Comparison of ENCODE assay signal across 21 cellular contexts in genomic region chr12:52271157-52271556, GRCh38. TPM values are rescaled to one million over a fixed set of nuclear protein-coding genes. Genes with fewer than 3 reads are reported as not detected.
A peak's percentile ranks its signal among the peaks of the same experiment; 100 is the strongest.
DNase-seq lines count a peak whose midpoint lies in the region; ATAC-seq, FAIRE-seq and TF ChIP-seq lines count a peak whose summit lies in the region.
"Had no signal": no experiment of that assay in that cellular context is flagged by ENCODE, and none has a peak within 500 bp of the region (broad histone marks: within the 10 kb centered on the region; RNA-seq: fewer than 3 reads in every experiment).

No MANE protein-coding gene starts in this region.

- TF ChIP-seq CTCF in bronchial epithelial cell (IDR thresholded peaks at IDR 0.05; ENCODE audit: insufficient read depth, low read length, severe bottlenecking) = no peak
- TF ChIP-seq CTCF in fibroblast of the aortic adventitia (IDR thresholded peaks at IDR 0.05; ENCODE audit: insufficient read depth, low read length) = no peak
- TF ChIP-seq CTCF in left lung (IDR thresholded peaks at IDR 0.05) = no peak
- TF ChIP-seq CTCF in nephron progenitor cell (IDR thresholded peaks at IDR 0.05) = no peak

- H3K9me3 ChIP-seq in left lung = no peaks in the 10 kb centered on the region

- H3K4me1 ChIP-seq in left lung = no peaks in the 10 kb centered on the region

- CTCF ChIA-PET in activated naive CD4-positive, alpha-beta T cell treated with anti-CD3 and anti-CD28 coated beads for 36 hours (lab: Charles Lee) = interaction anchor here (0.6 to 1.3 kb wide), 5 partner anchors 8 to 401 kb away, joined by 3 to 8 read pairs (median 4); no protein-coding TSS in a partner anchor

- no peaks in the 10 kb centered on the region for H3K36me3 Mint-ChIP-seq in activated naive CD4-positive, alpha-beta T cell treated with anti-CD3 and anti-CD28 coated beads, Interleukin-2, amount 50 U/mL, for 24 hours
- no peaks in the 10 kb centered on the region for H3K36me3 Mint-ChIP-seq in activated naive CD4-positive, alpha-beta T cell treated with anti-CD3 and anti-CD28 coated beads for 36 hours (ENCODE audit: low read depth)
- no peaks in the 10 kb centered on the region for H3K36me3 Mint-ChIP-seq in nephron progenitor cell (ENCODE audit: low read depth)

- no peaks in the 10 kb centered on the region for H3K36me3 ChIP-seq in bronchial epithelial cell (ENCODE audit: control insufficient read depth, insufficient read depth, low read length)
- H3K36me3 ChIP-seq in left lung = no peaks in the 10 kb centered on the region

- no peaks in the 10 kb centered on the region for H3K9me3 Mint-ChIP-seq in activated naive CD4-positive, alpha-beta T cell treated with anti-CD3 and anti-CD28 coated beads, Interleukin-2, amount 50 U/mL, for 24 hours
- no peaks in the 10 kb centered on the region for H3K9me3 Mint-ChIP-seq in activated naive CD4-positive, alpha-beta T cell treated with anti-CD3 and anti-CD28 coated beads for 36 hours
- H3K9me3 Mint-ChIP-seq in nephron progenitor cell = no peaks in the 10 kb centered on the region

- H3K4me3 Mint-ChIP-seq in activated naive CD4-positive, alpha-beta T cell treated with anti-CD3 and anti-CD28 coated beads, Interleukin-2, amount 50 U/mL, for 24 hours = no peak overlapping the region
- H3K4me3 Mint-ChIP-seq in activated naive CD4-positive, alpha-beta T cell treated with anti-CD3 and anti-CD28 coated beads for 36 hours = no peak overlapping the region
- no peak overlapping the region for H3K4me3 Mint-ChIP-seq in nephron progenitor cell

- peak overlapping the region; percentile 61 for H3K27ac Mint-ChIP-seq in activated naive CD4-positive, alpha-beta T cell treated with anti-CD3 and anti-CD28 coated beads, Interleukin-2, amount 50 U/mL, for 24 hours
- H3K27ac Mint-ChIP-seq in activated naive CD4-positive, alpha-beta T cell treated with anti-CD3 and anti-CD28 coated beads for 36 hours = no peak overlapping the region
- H3K27ac Mint-ChIP-seq in nephron progenitor cell = no peak overlapping the region

- H3K27me3 ChIP-seq in bronchial epithelial cell (ENCODE audit: control insufficient read depth, insufficient read depth, low read length) (no peaks in the 10 kb centered on the region), left lung (peaks cover 0 to 27% of the 10 kb centered on the region in 2 donors)

- H3K27me3 Mint-ChIP-seq in activated naive CD4-positive, alpha-beta T cell treated with anti-CD3 and anti-CD28 coated beads, Interleukin-2, amount 50 U/mL, for 24 hours = peaks cover 11% of the 10 kb centered on the region
- peaks cover 11% of the 10 kb centered on the region for H3K27me3 Mint-ChIP-seq in activated naive CD4-positive, alpha-beta T cell treated with anti-CD3 and anti-CD28 coated beads for 36 hours (ENCODE audit: low read depth)
- H3K27me3 Mint-ChIP-seq in nephron progenitor cell (ENCODE audit: low read depth, poor library complexity) = peaks cover 53% of the 10 kb centered on the region

- H3K4me1 Mint-ChIP-seq in activated naive CD4-positive, alpha-beta T cell treated with anti-CD3 and anti-CD28 coated beads, Interleukin-2, amount 50 U/mL, for 24 hours = no peaks in the 10 kb centered on the region
- no peaks in the 10 kb centered on the region for H3K4me1 Mint-ChIP-seq in activated naive CD4-positive, alpha-beta T cell treated with anti-CD3 and anti-CD28 coated beads for 36 hours (ENCODE audit: low read depth)
- H3K4me1 Mint-ChIP-seq in nephron progenitor cell = peaks cover 7% of the 10 kb centered on the region

- ATAC-seq in left lung (no peak), HG02973 (IDR thresholded peaks at IDR 0.05; ENCODE audit: unreplicated experiment) (no peak)
- ATAC-seq: GM12878 had no signal

- intact Hi-C loops in activated naive CD4-positive, alpha-beta T cell treated with anti-CD3 and anti-CD28 coated beads for 36 hours (cut with micrococcal nuclease) = no loop called here
- intact Hi-C loops in left lung (cut with DNase I) = no loop called here

- DNase-seq in activated naive CD4-positive, alpha-beta T cell treated with anti-CD3 and anti-CD28 coated beads for 36 hours = no peak
- DNase-seq in bronchial epithelial cell (ENCODE audit: low read depth) (peak; percentile 69), fibroblast of the aortic adventitia (ENCODE audit: low read depth) (peak; percentile 61), left lung (no peak), nephron progenitor cell (no peak), RCC 7860 (ENCODE audit: low spot score) (no peak)
- DNase-seq: C1 segment of cervical spinal cord, DMS 273 treated with DMSO at 0.1 percent for 48 hours, GDM1, Karpas-422, MV-4-11, NCI-H1417 treated with DMSO at 0.1 percent for 48 hours, NCI-H1930, NCI-H2171, NCI-H748 treated with DMSO at 0.1 percent for 48 hours had no signal

- H3K4me3 ChIP-seq in bronchial epithelial cell (ENCODE audit: low read depth, low read length) (no peak overlapping the region), fibroblast of the aortic adventitia (ENCODE audit: low read depth, low read length) (no peak overlapping the region), left lung (no peak overlapping the region)
- H3K4me3 ChIP-seq: GM12878 had no signal

- H3K27ac ChIP-seq in left lung = no peak overlapping the region
- H3K27ac ChIP-seq: RWPE1 had no signal

- no peak for FAIRE-seq in bronchial epithelial cell (lab: Jason Lieb, UNC)
- no peak for FAIRE-seq in RCC 7860 (lab: Jason Lieb, UNC)
- FAIRE-seq: GM12878, GM18507, H1 had no signal

RNA-seq across cellular contexts. Expression of gene KRT86, which starts 3.3 kb away (rescaled TPM):
- total RNA-seq in activated naive CD4-positive, alpha-beta T cell treated with anti-CD3 and anti-CD28 coated beads for 36 hours = under 1 TPM in 1 of 2 experiments, not detected in 1; 0.15 TPM
- total RNA-seq in bronchial epithelial cell = 0.26 TPM in 2 replicates
- not detected in 2 replicates for total RNA-seq in fibroblast of the aortic adventitia (ENCODE audit: low replicate concordance)
- total RNA-seq in left lung = 1 to 10 TPM in 1 of 2 donors, under 1 TPM in 1; 0.97 to 1.7 TPM
- total RNA-seq: H1 had no signal

RNA-seq across cellular contexts. Expression of gene KRT81, which starts 20.2 kb away (rescaled TPM):
- not detected for total RNA-seq in activated naive CD4-positive, alpha-beta T cell treated with anti-CD3 and anti-CD28 coated beads for 36 hours
- 0.13 and 0.26 TPM in 2 replicates for total RNA-seq in bronchial epithelial cell
- not detected in 2 replicates for total RNA-seq in fibroblast of the aortic adventitia (ENCODE audit: low replicate concordance)
- total RNA-seq in left lung = not detected
- total RNA-seq: H1 had no signal

RNA-seq across cellular contexts. Expression of gene KRT7, which starts 38.1 kb away (rescaled TPM):
- 1 to 10 TPM; 1.9 to 3.4 TPM for total RNA-seq in activated naive CD4-positive, alpha-beta T cell treated with anti-CD3 and anti-CD28 coated beads for 36 hours
- total RNA-seq in bronchial epithelial cell (532 and 895 TPM in 2 replicates), fibroblast of the aortic adventitia (ENCODE audit: low replicate concordance) (1.4 and 20.0 TPM in 2 replicates), left lung (1,000 to 10,000 TPM; 1,945 to 1,968 TPM)

RNA-seq across cellular contexts. Expression of gene KRT83, which starts 50.0 kb away (rescaled TPM):
- not detected for total RNA-seq in activated naive CD4-positive, alpha-beta T cell treated with anti-CD3 and anti-CD28 coated beads for 36 hours
- total RNA-seq in bronchial epithelial cell (0.13 TPM in 1 of 2 replicates, not detected in the other), fibroblast of the aortic adventitia (ENCODE audit: low replicate concordance) (not detected in 2 replicates), left lung (not detected)
- total RNA-seq: GM12878, H1 had no signal

Comparison
In these comparisons a context has a peak if more than half of its experiments do, and no peak if none do; other contexts are left out.
1. DNase-seq: peak in bronchial epithelial cell (single experiment) and fibroblast of the aortic adventitia (single experiment); none in activated naive CD4-positive, alpha-beta T cell treated with anti-CD3 and anti-CD28 coated beads for 36 hours (single experiment), left lung (0 of 2), nephron progenitor cell (single experiment) and RCC 7860 (single experiment).
2. RNA of gene KRT7, which starts 38.1 kb away (total RNA-seq): 1,945 to 1,968 TPM in left lung and 532 to 895 TPM in bronchial epithelial cell; 1.9 to 3.4 TPM in activated naive CD4-positive, alpha-beta T cell treated with anti-CD3 and anti-CD28 coated beads for 36 hours and 1.4 to 20.0 TPM in fibroblast of the aortic adventitia; every median in the first group is over 10 times any median in the second.